34 cellular contexts compared by ENCODE assay signal in genomic region chr6:155813548-155813947, GRCh38.
"Had no signal": no experiment of that assay in that cellular context is flagged by ENCODE, and none has a peak within 500 bp of the region (broad histone marks: within the 10 kb centered on the region; RNA-seq: fewer than 3 reads in every experiment).

No MANE protein-coding gene starts in this region.

- H3K36me3 ChIP-seq: MG63 had no signal

- H3K27ac ChIP-seq: KMS-11 had no signal

- DNase-seq: Karpas-422, Kasumi-1, KG1, MG63, MM.1S, MV-4-11, NCI-H1048, NCI-H1092, NCI-H1092 treated with DMSO at 0.1 percent for 48 hours, NCI-H1105, NCI-H1105 treated with DMSO at 0.1 percent for 48 hours, NCI-H1417 treated with DMSO at 0.1 percent for 48 hours, NCI-H1436, NCI-H1436 treated with DMSO at 0.1 percent for 48 hours, NCI-H146, NCI-H1694, NCI-H1694 treated with DMSO at 0.1 percent for 48 hours, NCI-H187, NCI-H187 treated with DMSO at 0.1 percent for 48 hours, NCI-H1930, NCI-H2029, NCI-H2029 treated with DMSO at 0.1 percent for 48 hours, NCI-H2081, NCI-H2081 treated with DMSO at 0.1 percent for 48 hours, NCI-H2107, NCI-H2171, NCI-H2171 treated with DMSO at 0.1 percent for 48 hours, NCI-H226, NCI-H345, NCI-H446, NCI-H446 treated with DMSO at 0.1 percent for 48 hours, NCI-H510A, NCI-H510A treated with DMSO at 0.1 percent for 48 hours had no signal

- H3K9me3 ChIP-seq: MG63 had no signal

- H3K4me3 ChIP-seq: MG63 had no signal

- H3K27me3 ChIP-seq: MG63 had no signal
